16 cellular contexts compared by ENCODE assay signal in genomic region chr15:79962178-79962577, GRCh38.
DNase-seq lines count a peak whose midpoint lies in the region; ATAC-seq, FAIRE-seq and TF ChIP-seq lines count a peak whose summit lies in the region.
"Had no signal": no experiment of that assay in that cellular context is flagged by ENCODE, and none has a peak within 500 bp of the region (broad histone marks: within the 10 kb centered on the region; RNA-seq: fewer than 3 reads in every experiment).

No MANE protein-coding gene starts in this region.

- DNase-seq in GDM1 (lab: John Stamatoyannopoulos, UW) (peak; percentile 30), NOMO-1 treated with dmso at 0.1 percent for 144 hours (lab: John Stamatoyannopoulos, UW; ENCODE audit: unreplicated experiment) (peak; percentile 44), germinal center (ENCODE audit: low spot score) (peak; percentile 24), D721Med (ENCODE audit: insufficient read length, low spot score) (no peak), NCI-H345 (lab: John Stamatoyannopoulos, UW) (no peak), inferior parietal cortex (ENCODE audit: extremely low spot score) (no peak), NCI-H510A treated with DMSO at 0.1 percent for 48 hours (lab: John Stamatoyannopoulos, UW) (no peak)
- DNase-seq: anterior cingulate cortex; EL; erythroblast; retina; stimulated activated CD4-positive, alpha-beta T cell treated with anti-CD3 and anti-CD28 coated beads, Interleukin-4, amount 100 ng/mL, for 1 hour had no signal

- no peak for FAIRE-seq in D721Med (lab: Jason Lieb, UNC)
- FAIRE-seq: colon had no signal

- no peak for TF ChIP-seq CTCF in D721Med (IDR thresholded peaks at IDR 0.05; ENCODE audit: insufficient read depth, missing control alignments)

- peak; percentile 45 for ATAC-seq in GM21360 (IDR thresholded peaks at IDR 0.05; ENCODE audit: unreplicated experiment)
- ATAC-seq: GM23338, WTC11 had no signal

Comparison
In these comparisons a context has a peak if more than half of its experiments do, and no peak if none do; other contexts are left out.
1. DNase-seq: peak in GDM1 (single experiment), NOMO-1 treated with dmso at 0.1 percent for 144 hours (single experiment) and germinal center (single experiment); none in D721Med (single experiment), NCI-H345 (single experiment), inferior parietal cortex (single experiment) and NCI-H510A treated with DMSO at 0.1 percent for 48 hours (single experiment).